ENCODE assay signal across 1 cellular context in genomic region chr2:240239325-240239724, GRCh38.
TF ChIP-seq lines count a peak whose summit lies in the region.

No MANE protein-coding gene starts in this region.

TF ChIP-seq in H1, 55 proteins besides CTCF, POLR2A, EP300 and RAD21 (continued from another document):
- no peak for TF ChIP-seq RBBP5 (IDR thresholded peaks at IDR 0.05; ENCODE audit: borderline replicate concordance, low read depth, low read length)
- TF ChIP-seq EZH2 (IDR thresholded peaks at IDR 0.05; ENCODE audit: low read depth, low read length, severe bottlenecking) = no peak
- TF ChIP-seq SP1 (IDR thresholded peaks at IDR 0.05; ENCODE audit: low read depth, low read length) = no peak
- TF ChIP-seq SIRT6 (IDR thresholded peaks at IDR 0.05; ENCODE audit: low read length) = no peak
